Comparison of ENCODE assay signal across 8 cellular contexts in the genomic region with DNA sequence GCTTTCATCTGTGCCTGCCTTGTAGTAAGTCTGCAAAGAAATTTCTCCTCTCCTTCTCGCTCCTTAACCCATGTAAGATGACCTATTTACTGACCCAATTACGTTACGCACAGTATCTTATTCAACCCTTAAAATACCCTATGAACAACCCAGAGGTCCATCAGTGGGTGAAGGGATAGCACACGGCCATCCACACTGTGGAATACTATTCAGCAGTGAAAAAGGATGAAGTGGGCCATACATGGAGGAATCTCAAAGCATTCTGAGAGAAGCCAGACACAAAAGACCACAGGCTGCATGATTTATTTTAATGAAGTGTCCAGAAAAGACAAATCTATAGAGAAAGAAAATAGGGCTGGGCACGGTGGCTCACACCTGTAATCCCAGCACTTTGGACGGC. TPM values are rescaled to one million over a fixed set of nuclear protein-coding genes. Genes with fewer than 3 reads are reported as not detected.
"Had no signal": no experiment of that assay in that cellular context is flagged by ENCODE, and none has a peak within 500 bp of the region (broad histone marks: within the 10 kb centered on the region; RNA-seq: fewer than 3 reads in every experiment).

No MANE protein-coding gene starts in this region.

- H3K4me1 ChIP-seq: HAP-1 had no signal

- H2AFZ ChIP-seq: GM23338 had no signal

- H3K4me2 ChIP-seq: GM23338 had no signal

- ATAC-seq: GM23338, HCT116 had no signal

- H3K36me3 ChIP-seq: HAP-1 had no signal

- H3K9me3 ChIP-seq: HAP-1 had no signal

- FAIRE-seq: HTR-8/SVneo had no signal

- H3K4me3 ChIP-seq: GM23338, HAP-1 had no signal

- DNase-seq: H7, KG1 had no signal

RNA-seq across cellular contexts. Expression of a gene that starts 23.8 kb away (rescaled TPM):
- total RNA-seq: GM23338, HT-29 had no signal
- polyA plus RNA-seq: IgD-negative memory B cell had no signal
